1 cellular context compared by ENCODE assay signal in genomic region chr1:59730302-59730701, GRCh38.
TF ChIP-seq lines count a peak whose summit lies in the region.

No MANE protein-coding gene starts in this region.

TF ChIP-seq in SK-N-SH, 30 proteins besides CTCF, POLR2A, EP300 and RAD21 (continued from another document):
- no peak for TF ChIP-seq USF2 (IDR thresholded peaks at IDR 0.05; ENCODE audit: borderline replicate concordance, low read depth, low read length)
- TF ChIP-seq RXRA (IDR thresholded peaks at IDR 0.05; ENCODE audit: borderline replicate concordance, low read depth) = no peak
- no peak for TF ChIP-seq IRF3 (IDR thresholded peaks at IDR 0.05; ENCODE audit: low read depth, low read length)
- no peak for TF ChIP-seq TEAD4 (IDR thresholded peaks at IDR 0.05; ENCODE audit: borderline replicate concordance, insufficient read depth)
- no peak for TF ChIP-seq SIN3A (IDR thresholded peaks at IDR 0.05; ENCODE audit: borderline replicate concordance, low read depth, low read length)
- no peak for TF ChIP-seq MXI1 (IDR thresholded peaks at IDR 0.05; ENCODE audit: low read depth, low read length)
- TF ChIP-seq REST (IDR thresholded peaks at IDR 0.05; ENCODE audit: low read depth, low read length) = no peak
- no peak for TF ChIP-seq YY1 (IDR thresholded peaks at IDR 0.05; ENCODE audit: low read depth)
- TF ChIP-seq NFIC (IDR thresholded peaks at IDR 0.05; ENCODE audit: borderline replicate concordance) = peak; percentile 37
- no peak for TF ChIP-seq TAF1 (IDR thresholded peaks at IDR 0.05; ENCODE audit: borderline replicate concordance, low read depth, low read length)
- TF ChIP-seq JUND (IDR thresholded peaks at IDR 0.05) = peak; percentile 18; the same call in 1 of the 2 replicates
- no peak for TF ChIP-seq GATA2 (CRISPR knock-in tag; IDR thresholded peaks at IDR 0.05)
- no peak for TF ChIP-seq ZBTB33 (IDR thresholded peaks at IDR 0.05; ENCODE audit: borderline replicate concordance, low read depth)
- no peak; the same call in 1 of the 2 replicates for TF ChIP-seq POLR2AphosphoS5 (IDR thresholded peaks at IDR 0.05; ENCODE audit: low read depth, low read length)
- TF ChIP-seq FOSL2 (IDR thresholded peaks at IDR 0.05; ENCODE audit: borderline replicate concordance, low read depth) = peak; percentile 41; the same call in 1 of the 2 replicates
- TF ChIP-seq SMC3 (IDR thresholded peaks at IDR 0.05; ENCODE audit: low read depth, low read length) = no peak
- no peak for TF ChIP-seq USF1 (IDR thresholded peaks at IDR 0.05; ENCODE audit: borderline replicate concordance, low read depth)
